Comparison of ENCODE assay signal across 8 cellular contexts in genomic region chr3:119524931-119525662, GRCh38. TPM values are rescaled to one million over a fixed set of nuclear protein-coding genes. Genes with fewer than 3 reads are reported as not detected.
DNase-seq lines count a peak whose midpoint lies in the region; ATAC-seq and TF ChIP-seq lines count a peak whose summit lies in the region.
"Had no signal": no experiment of that assay in that cellular context is flagged by ENCODE, and none has a peak within 500 bp of the region (broad histone marks: within the 10 kb centered on the region; RNA-seq: fewer than 3 reads in every experiment).

No MANE protein-coding gene starts in this region.

- H3K4me3 ChIP-seq in fibroblast of lung (replicated peaks in 1 of 4; ENCODE audit: control extremely low read depth in 1 of 4, insufficient read depth in 1 of 4, low read depth in 3 of 4, low read length in 4 of 4) (no peak overlapping the region), skeletal muscle cell (ENCODE audit: low read depth, low read length) (no peak overlapping the region), mucosa of descending colon (no peak overlapping the region)

- H3K27me3 ChIP-seq in fibroblast of lung (ENCODE audit: control insufficient read depth, insufficient read depth, low read length) = no peaks in the 10 kb centered on the region

- H3K79me2 ChIP-seq in fibroblast of lung (ENCODE audit: control insufficient read depth, insufficient read depth, low read length) = no peaks in the 10 kb centered on the region

- intact Hi-C loops in mucosa of descending colon (cut with DNase I, micrococcal nuclease) = no loop called here

- no peaks in the 10 kb centered on the region for H4K20me1 ChIP-seq in fibroblast of lung (ENCODE audit: control insufficient read depth, extremely low read depth, insufficient read depth, low read length)

- H3K4me2 ChIP-seq in fibroblast of lung (ENCODE audit: extremely low read depth, insufficient read depth, low read length) = no peak overlapping the region

- no peak for ATAC-seq in mucosa of descending colon

- no peak overlapping the region for H2AFZ ChIP-seq in fibroblast of lung (ENCODE audit: low read length)

- H3K4me1 ChIP-seq in fibroblast of lung (ENCODE audit: control insufficient read depth, extremely low read depth, insufficient read depth, low read length) (peaks cover under 1% of the 10 kb centered on the region), mucosa of descending colon (ENCODE audit: low read depth) (no peaks in the 10 kb centered on the region)

- no peak overlapping the region for H3K27ac ChIP-seq in fibroblast of lung (ENCODE audit: insufficient read depth, low read length)

- no peak overlapping the region for H3K9ac ChIP-seq in fibroblast of lung (ENCODE audit: insufficient read depth, low read length)

- H3K9me3 ChIP-seq in fibroblast of lung (ENCODE audit: control insufficient read depth, insufficient read depth, low read depth, low read length) (no peaks in the 10 kb centered on the region), mucosa of descending colon (no peaks in the 10 kb centered on the region)

- peak; percentile 33 for TF ChIP-seq CTCF in GM12873 (IDR thresholded peaks at IDR 0.05; ENCODE audit: insufficient read depth, low read depth, low read length, missing control alignments)
- TF ChIP-seq CTCF in fibroblast of lung (conservative IDR thresholded peaks at IDR 0.05 in 1 of 2, IDR thresholded peaks at IDR 0.05 in 1 of 2; ENCODE audit: low read depth in 1 of 2, low read length in 2 of 2) = peak; percentile 48 to 62
- TF ChIP-seq CTCF in mucosa of descending colon (IDR thresholded peaks at IDR 0.05) = no peak

- peaks cover 1% of the 10 kb centered on the region for H3K36me3 ChIP-seq in fibroblast of lung (ENCODE audit: control insufficient read depth, insufficient read depth, low read length)
- H3K36me3 ChIP-seq in mucosa of descending colon (ENCODE audit: low read depth) = peaks cover 4% of the 10 kb centered on the region

- DNase-seq in NCI-H82 treated with DMSO at 0.1 percent for 48 hours (lab: John Stamatoyannopoulos, UW; ENCODE audit: unreplicated experiment) = peak; percentile 80
- DNase-seq in fibroblast of lung (ENCODE audit: low read depth in 2 of 2) = peak; percentile 22 to 38
- DNase-seq in skeletal muscle cell (ENCODE audit: low read depth) = peak; percentile 6
- no peak for DNase-seq in activated CD4-positive, CD25-positive, alpha-beta regulatory T cell (lab: John Stamatoyannopoulos, UW)
- no peak for DNase-seq in RKO (ENCODE audit: low spot score)
- DNase-seq in mucosa of descending colon = no peak

RNA-seq across cellular contexts. Expression of gene TIMMDC1, which starts 26.8 kb away (rescaled TPM):
- 52.6 and 59.5 TPM in 2 replicates for total RNA-seq in fibroblast of lung
- 60.1 and 60.2 TPM in 2 replicates for polyA plus RNA-seq in fibroblast of lung
- polyA plus RNA-seq in fibroblast of lung (2012) = 72.1 and 85.3 TPM in 2 replicates
- 51.1 and 60.1 TPM in 2 replicates for polyA minus RNA-seq in fibroblast of lung (ENCODE audit: low replicate concordance)
- 100 to 1,000 TPM in 1 of 3 donors, 10 to 100 TPM in 2; 93.4 to 107 (median 95.3) TPM for total RNA-seq in mucosa of descending colon

RNA-seq across cellular contexts. Expression of gene CD80, which starts 34.3 kb away (rescaled TPM):
- total RNA-seq in fibroblast of lung (under 0.01 TPM in 2 replicates), mucosa of descending colon (1 to 10 TPM in 1 of 3 donors, under 1 TPM in 2; 0.41 to 1.0 (median 0.58) TPM)
- 0.06 TPM in 1 of 2 replicates, not detected in the other for polyA plus RNA-seq in fibroblast of lung
- polyA plus RNA-seq in fibroblast of lung (2012) = not detected in 2 replicates
- not detected in 2 replicates for polyA minus RNA-seq in fibroblast of lung (ENCODE audit: low replicate concordance)
- total RNA-seq: lower leg skin had no signal

RNA-seq across cellular contexts. Expression of gene ADPRH, which starts 54.2 kb away (rescaled TPM):
- total RNA-seq in fibroblast of lung (3.1 and 7.4 TPM in 2 replicates), mucosa of descending colon (1 to 10 TPM in 2 of 3 donors, under 1 TPM in 1; 0.93 to 9.1 (median 2.7) TPM)
- 1.1 and 3.0 TPM in 2 replicates for polyA plus RNA-seq in fibroblast of lung
- polyA plus RNA-seq in fibroblast of lung (2012) = 1.1 and 3.1 TPM in 2 replicates
- polyA minus RNA-seq in fibroblast of lung (ENCODE audit: low replicate concordance) = 4.0 TPM in 1 of 2 replicates, not detected in the other

RNA-seq across cellular contexts. Expression of gene POGLUT1, which starts 56.3 kb away (rescaled TPM):
- total RNA-seq in fibroblast of lung (15.4 and 18.2 TPM in 2 replicates), mucosa of descending colon (10 to 100 TPM; 11.9 to 19.8 (median 18.6) TPM)
- 12.1 and 15.2 TPM in 2 replicates for polyA plus RNA-seq in fibroblast of lung
- polyA plus RNA-seq in fibroblast of lung (2012) = 7.6 and 9.5 TPM in 2 replicates
- polyA minus RNA-seq in fibroblast of lung (ENCODE audit: low replicate concordance) = 0.59 and 6.5 TPM in 2 replicates

Comparison
In these comparisons a context has a peak if more than half of its experiments do, and no peak if none do; other contexts are left out.
1. DNase-seq: peak in NCI-H82 treated with DMSO at 0.1 percent for 48 hours (single experiment), fibroblast of lung (2 of 2) and skeletal muscle cell (single experiment); none in activated CD4-positive, CD25-positive, alpha-beta regulatory T cell (0 of 4), RKO (single experiment) and mucosa of descending colon (0 of 3).